ENCODE assay signal across 1 cellular context in the genomic region with DNA sequence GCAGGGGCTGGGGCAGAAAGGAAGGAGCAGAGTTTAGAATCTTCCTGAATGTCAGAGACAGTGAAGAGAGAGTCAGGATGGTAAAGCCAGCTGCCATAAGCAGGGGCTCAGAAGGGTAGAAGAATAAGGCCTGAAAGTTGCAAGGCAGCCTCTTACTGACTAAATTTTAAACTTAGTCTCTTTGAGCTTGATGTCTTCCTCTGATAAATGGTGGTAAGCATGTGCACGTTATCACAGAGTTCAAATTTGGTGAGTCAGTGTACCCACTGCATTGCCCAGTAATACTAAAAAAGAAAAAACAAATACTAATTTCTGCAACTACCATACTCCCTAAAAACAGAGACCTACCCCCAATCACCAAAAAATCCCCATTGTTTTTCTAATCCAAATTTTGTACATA.
TF ChIP-seq lines count a peak whose summit lies in the region.

No MANE protein-coding gene starts in this region.

TF ChIP-seq in WTC11, 78 proteins besides CTCF, POLR2A, EP300 and RAD21 (continued from another document):
- no peak for TF ChIP-seq ZNF281 (CRISPR knock-in tag; IDR thresholded peaks at IDR 0.05)
- no peak for TF ChIP-seq FOXK1 (CRISPR knock-in tag; IDR thresholded peaks at IDR 0.05)
- TF ChIP-seq, protein P1, sequence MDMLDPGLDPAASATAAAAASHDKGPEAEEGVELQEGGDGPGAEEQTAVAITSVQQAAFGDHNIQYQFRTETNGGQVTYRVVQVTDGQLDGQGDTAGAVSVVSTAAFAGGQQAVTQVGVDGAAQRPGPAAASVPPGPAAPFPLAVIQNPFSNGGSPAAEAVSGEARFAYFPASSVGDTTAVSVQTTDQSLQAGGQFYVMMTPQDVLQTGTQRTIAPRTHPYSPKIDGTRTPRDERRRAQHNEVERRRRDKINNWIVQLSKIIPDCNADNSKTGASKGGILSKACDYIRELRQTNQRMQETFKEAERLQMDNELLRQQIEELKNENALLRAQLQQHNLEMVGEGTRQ (CRISPR knock-in tag; IDR thresholded peaks at IDR 0.05), result no peak
- no peak for TF ChIP-seq SMAD3 (CRISPR knock-in tag; IDR thresholded peaks at IDR 0.05; ENCODE audit: borderline replicate concordance)
- TF ChIP-seq TCF7 (CRISPR knock-in tag; IDR thresholded peaks at IDR 0.05; ENCODE audit: low read depth), result no peak
- TF ChIP-seq GABPB1 (CRISPR knock-in tag; IDR thresholded peaks at IDR 0.05), result no peak
- TF ChIP-seq OVOL2 (CRISPR knock-in tag; IDR thresholded peaks at IDR 0.05; ENCODE audit: borderline replicate concordance), result no peak
- TF ChIP-seq NFYB (CRISPR knock-in tag; conservative IDR thresholded peaks at IDR 0.05; ENCODE audit: low read depth), result no peak
